In genomic region chr2:61714210-61714609, GRCh38 we compare ENCODE assay signal across 1 cellular context.
TF ChIP-seq lines count a peak whose summit lies in the region.

No MANE protein-coding gene starts in this region.

TF ChIP-seq in H1, 55 proteins besides CTCF, POLR2A, EP300 and RAD21:
- TF ChIP-seq EZH2 (IDR thresholded peaks at IDR 0.05; ENCODE audit: low read depth, low read length, severe bottlenecking), result no peak
- TF ChIP-seq RXRA (IDR thresholded peaks at IDR 0.05; ENCODE audit: insufficient read depth, low read depth, low read length), result no peak
- TF ChIP-seq CBX5 (IDR thresholded peaks at IDR 0.05; ENCODE audit: low read depth, low read length), result no peak
- no peak for TF ChIP-seq KDM4A (IDR thresholded peaks at IDR 0.05; ENCODE audit: low read depth, low read length, severe bottlenecking)
- TF ChIP-seq CEBPB (IDR thresholded peaks at IDR 0.05; ENCODE audit: low read depth, low read length), result no peak
- no peak for TF ChIP-seq SIN3A (conservative IDR thresholded peaks at IDR 0.05 in 1 of 2, IDR thresholded peaks at IDR 0.05 in 1 of 2; ENCODE audit: low read depth in 1 of 2, low read length in 2 of 2)
- no peak for TF ChIP-seq SIRT6 (IDR thresholded peaks at IDR 0.05; ENCODE audit: low read length)
- TF ChIP-seq TAF1 (IDR thresholded peaks at IDR 0.05; ENCODE audit: low read depth, low read length), result no peak
- TF ChIP-seq SP4 (IDR thresholded peaks at IDR 0.05; ENCODE audit: low read length), result no peak
